In genomic region chr11:115222863-115223530, GRCh38 we compare ENCODE assay signal across 9 cellular contexts.
DNase-seq lines count a peak whose midpoint lies in the region; ATAC-seq and TF ChIP-seq lines count a peak whose summit lies in the region.
"Had no signal": no experiment of that assay in that cellular context is flagged by ENCODE, and none has a peak within 500 bp of the region (broad histone marks: within the 10 kb centered on the region; RNA-seq: fewer than 3 reads in every experiment).

No MANE protein-coding gene starts in this region.

- peak; percentile 48 for ATAC-seq in GM19395 (IDR thresholded peaks at IDR 0.05; ENCODE audit: unreplicated experiment)
- ATAC-seq in HG02884 (IDR thresholded peaks at IDR 0.05; ENCODE audit: unreplicated experiment) = peak; percentile 31
- no peak for ATAC-seq in left lobe of liver
- ATAC-seq: heart left ventricle had no signal

- peak overlapping the region; percentile 59 for H3K4me3 ChIP-seq in OCI-LY3 (ENCODE audit: low read length)
- H3K4me3 ChIP-seq: heart left ventricle had no signal

- no peak overlapping the region for H2AFZ ChIP-seq in OCI-LY3 (ENCODE audit: low read depth, low read length)

- no peaks in the 10 kb centered on the region for H3K79me2 ChIP-seq in OCI-LY3 (ENCODE audit: low read length)

- H3K27ac ChIP-seq in OCI-LY3 (ENCODE audit: low read length) = no peak overlapping the region

- H3K9ac ChIP-seq in OCI-LY3 (ENCODE audit: low read length) = peak overlapping the region; percentile 8; the same call in 1 of the 2 replicates

- H3K4me1 ChIP-seq in OCI-LY3 (ENCODE audit: low read length) = peaks cover 26% of the 10 kb centered on the region

- peaks cover 61% of the 10 kb centered on the region for H3K27me3 ChIP-seq in OCI-LY3 (ENCODE audit: low read depth, low read length)
- H3K27me3 ChIP-seq: heart left ventricle had no signal

- H3K4me2 ChIP-seq in OCI-LY3 (ENCODE audit: low read length) = peak overlapping the region; percentile 91

- DNase-seq in renal cortical epithelial cell (ENCODE audit: low read depth) (peak; percentile 35), left lobe of liver (ENCODE audit: low spot score) (no peak), GM19238 (ENCODE audit: insufficient read length, low spot score) (no peak), superior temporal gyrus (ENCODE audit: extremely low spot score) (no peak)
- DNase-seq: H7, heart left ventricle had no signal

- TF ChIP-seq CTCF in OCI-LY3 (IDR thresholded peaks at IDR 0.05; ENCODE audit: low read depth, low read length) = no peak

- H4K20me1 ChIP-seq in OCI-LY3 (ENCODE audit: insufficient read depth, low read length) = no peaks in the 10 kb centered on the region

- no peaks in the 10 kb centered on the region for H3K9me3 ChIP-seq in OCI-LY3 (ENCODE audit: insufficient read depth, low read length)

- H3K36me3 ChIP-seq in OCI-LY3 (replicated peaks; ENCODE audit: low read depth, low read length) = no peaks in the 10 kb centered on the region
- H3K36me3 ChIP-seq: heart left ventricle had no signal
